In the genomic region with DNA sequence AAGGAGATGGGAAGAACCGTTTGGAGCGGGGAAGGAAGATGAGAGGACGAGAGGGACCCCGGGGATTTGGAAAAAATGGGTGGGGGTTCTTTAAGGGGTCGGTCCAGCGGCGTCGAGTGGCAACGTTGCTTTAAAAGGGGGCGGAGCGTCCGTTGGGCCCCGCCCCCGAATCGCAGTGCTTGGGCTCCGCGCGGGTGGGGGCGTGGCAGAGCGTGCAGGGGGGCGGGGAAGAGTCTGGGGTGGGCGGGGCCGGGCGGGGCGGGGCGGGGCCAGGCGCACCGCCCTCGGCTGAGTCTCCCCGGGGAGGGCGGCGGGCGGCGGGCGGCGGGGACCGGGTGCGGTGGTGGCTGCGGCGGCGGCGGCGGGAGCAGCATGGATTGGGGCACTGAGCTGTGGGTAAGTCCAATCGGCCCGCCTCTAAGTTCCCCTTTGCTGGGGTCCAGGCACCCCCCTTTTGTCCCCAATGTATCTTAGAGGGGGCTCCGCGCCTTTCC, we compare ENCODE assay signal across 8 cellular contexts. TPM values are rescaled to one million over a fixed set of nuclear protein-coding genes. Genes with fewer than 3 reads are reported as not detected.
A peak's percentile ranks its signal among the peaks of the same experiment; 100 is the strongest.
DNase-seq lines count a peak whose midpoint lies in the region; ATAC-seq and TF ChIP-seq lines count a peak whose summit lies in the region.

A gene with protein sequence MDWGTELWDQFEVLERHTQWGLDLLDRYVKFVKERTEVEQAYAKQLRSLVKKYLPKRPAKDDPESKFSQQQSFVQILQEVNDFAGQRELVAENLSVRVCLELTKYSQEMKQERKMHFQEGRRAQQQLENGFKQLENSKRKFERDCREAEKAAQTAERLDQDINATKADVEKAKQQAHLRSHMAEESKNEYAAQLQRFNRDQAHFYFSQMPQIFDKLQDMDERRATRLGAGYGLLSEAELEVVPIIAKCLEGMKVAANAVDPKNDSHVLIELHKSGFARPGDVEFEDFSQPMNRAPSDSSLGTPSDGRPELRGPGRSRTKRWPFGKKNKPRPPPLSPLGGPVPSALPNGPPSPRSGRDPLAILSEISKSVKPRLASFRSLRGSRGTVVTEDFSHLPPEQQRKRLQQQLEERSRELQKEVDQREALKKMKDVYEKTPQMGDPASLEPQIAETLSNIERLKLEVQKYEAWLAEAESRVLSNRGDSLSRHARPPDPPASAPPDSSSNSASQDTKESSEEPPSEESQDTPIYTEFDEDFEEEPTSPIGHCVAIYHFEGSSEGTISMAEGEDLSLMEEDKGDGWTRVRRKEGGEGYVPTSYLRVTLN (plus strand): TSS at position 291 of the 494 bp plus-strand sequence. CDS start 82 bp downstream, at position 373.

- peak within 1 kb of the TSS; percentile 58 for H3K4me3 ChIP-seq in effector memory CD4-positive, alpha-beta T cell (ENCODE audit: insufficient read depth, low read depth, low read length, poor library complexity, severe bottlenecking)
- H3K4me3 ChIP-seq in lung = peak within 1 kb of the TSS; percentile 86

- 0 to 1% methylated on average over 21 to 47 of the region's 47 CpGs for WGBS in lung, 2 donors

- no peaks in the 10 kb centered on the region for H3K36me3 ChIP-seq in effector memory CD4-positive, alpha-beta T cell (ENCODE audit: control insufficient read depth, insufficient read depth, low read length)
- H3K36me3 ChIP-seq in lung (ENCODE audit: control insufficient read depth in 2 of 2, insufficient read depth in 2 of 2, low read length in 2 of 2) = peaks cover 3 to 6% of the 10 kb centered on the region in 2 donors

- POLR2A ChIA-PET in activated CD8-positive, alpha-beta memory T cell treated with anti-CD3 and anti-CD28 coated beads for 36 hours (lab: Charles Lee) = interaction anchor here (1.9 kb wide), 1 partner anchor 33 kb away, joined by 7 read pairs; the partner anchor contains the start of gene VAV1

- no peaks in the 10 kb centered on the region for H3K27me3 ChIP-seq in effector memory CD4-positive, alpha-beta T cell (replicated peaks; ENCODE audit: control insufficient read depth, insufficient read depth, low read length, poor library complexity, severe bottlenecking)
- H3K27me3 ChIP-seq in lung (ENCODE audit: control insufficient read depth, insufficient read depth) = no peaks in the 10 kb centered on the region

- CTCF ChIA-PET in activated CD8-positive, alpha-beta memory T cell treated with anti-CD3 and anti-CD28 coated beads for 36 hours (lab: Charles Lee) = interaction anchor here (1.4 to 6.3 kb wide), 6 partner anchors 11 to 222 kb away, joined by 3 to 79 read pairs (median 6); no protein-coding TSS in a partner anchor

- no peak for TF ChIP-seq CTCF in lung (IDR thresholded peaks at IDR 0.05; ENCODE audit: control extremely low read depth, extremely low read depth)

- H3K4me1 ChIP-seq in effector memory CD4-positive, alpha-beta T cell (ENCODE audit: control insufficient read depth, insufficient read depth, low read length, poor library complexity, severe bottlenecking) = peaks cover 41% of the 10 kb centered on the region
- H3K4me1 ChIP-seq in lung (ENCODE audit: control insufficient read depth in 2 of 2, insufficient read depth in 2 of 2, low read length in 2 of 2) = peaks cover 0 to 10% of the 10 kb centered on the region in 2 donors

- DNase-seq in DMS53 (lab: John Stamatoyannopoulos, UW) (peak; percentile 43), DMS53 treated with DMSO at 0.1 percent for 48 hours (lab: John Stamatoyannopoulos, UW; ENCODE audit: unreplicated experiment) (no peak), NCI-H748 treated with DMSO at 0.1 percent for 48 hours (lab: John Stamatoyannopoulos, UW) (peak; percentile 28), lung (ENCODE audit: low spot score) (peak; percentile 80)
- DNase-seq in effector memory CD4-positive, alpha-beta T cell = peak; percentile 75 to 85 (median 81)
- DNase-seq in stimulated activated CD4-positive, alpha-beta T cell treated with anti-CD3 and anti-CD28 coated beads, TNF-alpha, amount 100 ng/mL, for 1 hour (ENCODE audit: low read depth in 3 of 3, low spot score in 1 of 3) = peak; percentile 56 to 78 (median 77)

- peak within 1 kb of the TSS; percentile 56 for H3K27ac ChIP-seq in effector memory CD4-positive, alpha-beta T cell (ENCODE audit: insufficient read depth, low read length, poor library complexity, severe bottlenecking)
- peak within 1 kb of the TSS; percentile 88 for H3K27ac ChIP-seq in lung (ENCODE audit: low read depth in 1 of 2, low read length in 1 of 2)

- no peaks in the 10 kb centered on the region for H3K9me3 ChIP-seq in effector memory CD4-positive, alpha-beta T cell (ENCODE audit: control insufficient read depth, low read length)
- H3K9me3 ChIP-seq in lung (ENCODE audit: control insufficient read depth in 2 of 2, insufficient read depth in 1 of 2, low read length in 1 of 2) = no peaks in the 10 kb centered on the region

- ATAC-seq in lung (ENCODE audit: insufficient read depth, low FRiP score) = peak; percentile 31
- ATAC-seq in HG03139 (IDR thresholded peaks at IDR 0.05; ENCODE audit: unreplicated experiment) = no peak

RNA-seq across cellular contexts. Expression of the gene that starts here (rescaled TPM):
- total RNA-seq in activated CD8-positive, alpha-beta memory T cell treated with anti-CD3 and anti-CD28 coated beads for 36 hours = 10 to 100 TPM; 42.6 to 43.4 TPM
- 10 to 100 TPM; 60.8 to 82.2 TPM for total RNA-seq in lung
- polyA plus RNA-seq in lung = 10 to 100 TPM; 77.4 to 97.3 TPM
